Comparison of ENCODE assay signal across 8 cellular contexts in genomic region chr15:73240864-73241499, GRCh38.
A peak's percentile ranks its signal among the peaks of the same experiment; 100 is the strongest.
DNase-seq lines count a peak whose midpoint lies in the region; TF ChIP-seq lines count a peak whose summit lies in the region.

No MANE protein-coding gene starts in this region.

- no peak overlapping the region for H3K27ac ChIP-seq in neuronal stem cell (replicated peaks; ENCODE audit: low read length)
- no peak overlapping the region for H3K27ac ChIP-seq in suprapubic skin

- H3K23ac ChIP-seq in neuronal stem cell (ENCODE audit: low read depth, low read length, poor library complexity), result no peak overlapping the region

- H3K36me3 ChIP-seq in neuronal stem cell (replicated peaks in 1 of 2; ENCODE audit: control insufficient read depth in 2 of 2, insufficient read depth in 2 of 2, low read length in 2 of 2) (peaks cover 12 to 46% of the 10 kb centered on the region in 2 donors), suprapubic skin (peaks cover 14% of the 10 kb centered on the region)

- H3K18ac ChIP-seq in neuronal stem cell (ENCODE audit: low read length), result no peak overlapping the region

- TF ChIP-seq POLR2A in suprapubic skin (IDR thresholded peaks at IDR 0.05), result no peak

- H2BK5ac ChIP-seq in neuronal stem cell (ENCODE audit: low read length), result no peak overlapping the region

- peak; percentile 35 for DNase-seq in COLO829 (ENCODE audit: low spot score)
- peak; percentile 46 for DNase-seq in HPDE6-E6E7 (ENCODE audit: extremely low spot score)
- peak; percentile 59 for DNase-seq in RPMI7951 (ENCODE audit: low read depth)
- peak; percentile 35 for DNase-seq in activated T-helper 1 cell treated with Interleukin-2 at 50 U/mL for 16 hours (ENCODE audit: low read depth)
- peak; percentile 76 for DNase-seq in fibroblast of peridontal ligament (ENCODE audit: extremely low read depth)
- DNase-seq in neuronal stem cell (ENCODE audit: low spot score), result peak; percentile 69
- DNase-seq in suprapubic skin (ENCODE audit: low spot score in 2 of 2), result peak in 1 of 2 donors; percentile 83
- no peak for DNase-seq in OCI-M2 (lab: John Stamatoyannopoulos, UW; ENCODE audit: unreplicated experiment)

- no peaks in the 10 kb centered on the region for H3K27me3 ChIP-seq in neuronal stem cell (ENCODE audit: control insufficient read depth in 3 of 3, insufficient read depth in 3 of 3, low read depth in 1 of 3, low read length in 3 of 3)
- no peaks in the 10 kb centered on the region for H3K27me3 ChIP-seq in suprapubic skin

- H2AFZ ChIP-seq in neuronal stem cell (ENCODE audit: low read length), result no peak overlapping the region

- no peaks in the 10 kb centered on the region for H3K79me1 ChIP-seq in neuronal stem cell (ENCODE audit: low read depth, low read length)

- H3K4me3 ChIP-seq in neuronal stem cell (ENCODE audit: low read length in 2 of 2) (no peak overlapping the region), suprapubic skin (no peak overlapping the region)

- peak; percentile 77 to 87 for TF ChIP-seq CTCF in suprapubic skin (IDR thresholded peaks at IDR 0.05)

- no peak overlapping the region for H4K8ac ChIP-seq in neuronal stem cell (ENCODE audit: low read depth, low read length)

- WGBS in neuronal stem cell (ENCODE audit: extremely low coverage in 2 of 2, insufficient read length in 2 of 2, insufficient replicate concordance in 1 of 2), 2 donors, result no CpG with 5 or more reads among the region's 4 CpGs
- 44% methylated on average over 4 of the region's 4 CpGs for WGBS in suprapubic skin

- no peak for TF ChIP-seq EP300 in suprapubic skin (IDR thresholded peaks at IDR 0.05)

- H2BK12ac ChIP-seq in neuronal stem cell (ENCODE audit: low read length), result no peak overlapping the region

- H3K4ac ChIP-seq in neuronal stem cell (ENCODE audit: low read length), result no peak overlapping the region

- H2BK15ac ChIP-seq in neuronal stem cell (ENCODE audit: low read length), result no peak overlapping the region

- H3K9me3 ChIP-seq in neuronal stem cell (replicated peaks in 1 of 2; ENCODE audit: control insufficient read depth in 2 of 2, insufficient read depth in 1 of 2, low read depth in 1 of 2, low read length in 2 of 2) (no peaks in the 10 kb centered on the region), suprapubic skin (no peaks in the 10 kb centered on the region)

- no peak overlapping the region for H3K4me2 ChIP-seq in neuronal stem cell (ENCODE audit: insufficient read depth, low read length, poor library complexity, severe bottlenecking)

- no peak overlapping the region for H2AK5ac ChIP-seq in neuronal stem cell (ENCODE audit: low read depth, low read length)

- H2BK120ac ChIP-seq in neuronal stem cell (ENCODE audit: low read depth, low read length), result no peak overlapping the region

- no peak overlapping the region for H3K14ac ChIP-seq in neuronal stem cell (ENCODE audit: low read length)

- H3K9ac ChIP-seq in neuronal stem cell (ENCODE audit: low read depth, low read length, poor library complexity), result no peak overlapping the region

- H4K91ac ChIP-seq in neuronal stem cell (ENCODE audit: low read depth, low read length, poor library complexity), result no peak overlapping the region

- H3K4me1 ChIP-seq in neuronal stem cell (ENCODE audit: control insufficient read depth in 2 of 2, insufficient read depth in 1 of 2, low read depth in 1 of 2, low read length in 2 of 2) (no peaks in the 10 kb centered on the region), suprapubic skin (no peaks in the 10 kb centered on the region)
